In the genomic region with DNA sequence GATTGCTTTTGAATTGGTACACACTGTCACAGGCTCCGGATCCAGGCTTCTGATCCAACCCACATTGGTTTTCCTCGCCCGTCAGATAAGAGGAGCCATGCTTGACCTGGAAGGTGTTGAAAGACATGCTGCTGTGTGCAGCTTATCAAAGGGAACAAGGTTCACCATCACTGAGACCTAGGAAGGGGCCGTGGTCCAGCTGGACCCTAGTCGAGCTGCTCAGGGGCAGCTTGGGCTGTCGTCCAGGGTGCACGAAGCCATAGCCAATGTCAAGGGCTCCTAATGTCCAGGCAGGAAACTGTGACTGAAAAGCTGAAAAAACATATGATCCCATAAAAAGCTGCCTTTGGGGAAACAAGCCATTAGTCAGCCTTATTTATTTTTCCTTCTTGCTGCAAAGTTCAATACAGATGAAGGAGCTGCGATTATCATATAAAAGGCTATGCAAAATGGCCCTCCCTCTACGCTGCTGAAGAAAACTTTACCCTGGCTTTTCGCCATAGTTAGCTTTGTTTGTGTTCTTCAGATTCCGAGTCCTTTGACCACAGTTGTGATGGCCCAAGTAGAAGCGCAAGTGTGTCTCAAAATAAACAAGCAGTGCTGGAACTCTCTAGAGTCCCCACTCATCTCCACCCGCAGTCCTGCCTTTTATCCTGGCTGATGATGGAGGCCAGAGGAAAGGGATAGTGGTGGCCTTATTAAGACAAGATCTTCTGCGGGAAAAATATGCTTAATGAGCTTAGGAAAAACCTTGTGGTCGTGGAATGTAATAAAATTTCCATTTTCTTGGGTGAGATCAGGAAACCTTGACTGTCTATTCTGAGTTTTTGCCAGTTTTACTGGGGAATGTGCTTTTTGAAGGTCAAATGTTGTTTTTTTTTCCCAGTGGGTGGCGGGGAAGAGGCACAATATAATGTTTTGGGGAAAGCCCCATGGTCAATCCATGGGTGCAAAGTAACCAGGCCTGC, we compare ENCODE assay signal across 24 cellular contexts.
A peak's percentile ranks its signal among the peaks of the same experiment; 100 is the strongest.
DNase-seq lines count a peak whose midpoint lies in the region; ATAC-seq, FAIRE-seq and TF ChIP-seq lines count a peak whose summit lies in the region.
"Had no signal": no experiment of that assay in that cellular context is flagged by ENCODE, and none has a peak within 500 bp of the region (broad histone marks: within the 10 kb centered on the region; RNA-seq: fewer than 3 reads in every experiment).

No MANE protein-coding gene starts in this region.

- intact Hi-C loops in PC-3 (cut with micrococcal nuclease) (loop anchor here (5.0 kb wide), 4 partner anchors 42 to 157 kb away; partner anchors contain the start of gene CREB5), right lobe of liver (cut with DNase I) (no loop called here), tibial artery (cut with DNase I; ENCODE audit: low total_unique reads) (loop anchor here (10.0 kb wide), 1 partner anchor 136 kb away; no protein-coding TSS in a partner anchor)

- H3K79me2 ChIP-seq in PC-3 (ENCODE audit: low read length): no peaks in the 10 kb centered on the region

- POLR2A ChIA-PET in PC-3 (lab: Charles Lee; ENCODE audit: unreplicated experiment): interaction anchor here (0.6 to 0.7 kb wide), 2 partner anchors 70 to 882 kb away, joined by 3 read pairs; no protein-coding TSS in a partner anchor

- H3K27me3 ChIP-seq in PC-3 (ENCODE audit: low read length) (no peaks in the 10 kb centered on the region), right lobe of liver (no peaks in the 10 kb centered on the region), tibial artery (no peaks in the 10 kb centered on the region)
- H3K27me3 ChIP-seq: BE2C had no signal

- DNase-seq in PC-3 (peak; percentile 57), right lobe of liver (peak in 1 of 3 donors; percentile 22), tibial artery (peak in 1 of 2 donors; percentile 40), OCI-M2 (lab: John Stamatoyannopoulos, UW; ENCODE audit: unreplicated experiment) (no peak), NCI-H524 treated with DMSO at 0.1 percent for 48 hours (lab: John Stamatoyannopoulos, UW) (no peak), glutamatergic neuron (no peak)
- DNase-seq: activated CD4-positive, CD25-positive, alpha-beta regulatory T cell; BE2C; kidney; mucosa of descending colon; MV-4-11; NCI-H2081 treated with DMSO at 0.1 percent for 48 hours; NCI-H748 treated with DMSO at 0.1 percent for 48 hours; RPMI8226; stimulated activated CD4-positive, alpha-beta T cell treated with anti-CD3 and anti-CD28 coated beads, Interleukin-4, amount 100 ng/mL, for 24 hours; stimulated activated CD8-positive, alpha-beta memory T cell treated with anti-CD3 and anti-CD28 coated beads, Interleukin-4, amount 100 ng/mL, for 48 hours; T-cell had no signal

- no peaks in the 10 kb centered on the region for H3K9me2 ChIP-seq in PC-3 (replicated peaks; ENCODE audit: low read length)

- H3K4me3 ChIP-seq in PC-3 (ENCODE audit: low read length): no peak overlapping the region
- H3K4me3 ChIP-seq in right lobe of liver: no peak overlapping the region
- H3K4me3 ChIP-seq in tibial artery: peak overlapping the region in 1 of 2 donors; percentile 6
- H3K4me3 ChIP-seq: mucosa of descending colon, skin epidermis had no signal

- H3K36me3 ChIP-seq in PC-3 (ENCODE audit: low read depth, low read length): no peaks in the 10 kb centered on the region
- H3K36me3 ChIP-seq in right lobe of liver: no peaks in the 10 kb centered on the region
- H3K36me3 ChIP-seq in tibial artery: no peaks in the 10 kb centered on the region
- H3K36me3 ChIP-seq: BE2C had no signal

- no peak overlapping the region for H3K4me3 Mint-ChIP-seq in glutamatergic neuron (ENCODE audit: unreplicated experiment)
- H3K4me3 Mint-ChIP-seq: activated T-helper 17 cell treated with anti-CD3 and anti-CD28 coated beads, Interleukin-2, amount 50 U/mL, for 72 hours; IgD-negative memory B cell; T-cell had no signal

- 33% methylated on average over 14 of the region's 16 CpGs for WGBS in right lobe of liver (ENCODE audit: insufficient coverage, low coverage, low lambda C conversion rate, missing lambda C conversion rate)

- no TSS peak for BruUV-seq in PC-3 (replicated peaks; lab: Mats Ljungman, UMichigan)

- peak; percentile 54 for ATAC-seq in PC-3
- peak in 3 of 4 donors; percentile 18 to 45 (median 38) for ATAC-seq in right lobe of liver
- ATAC-seq: activated T-helper 17 cell treated with anti-CD3 and anti-CD28 coated beads, Interleukin-2, amount 50 U/mL, for 72 hours; mucosa of descending colon; T-cell had no signal

- H3K4me1 Mint-ChIP-seq in glutamatergic neuron (ENCODE audit: low read depth, unreplicated experiment): peaks cover 7% of the 10 kb centered on the region
- H3K4me1 Mint-ChIP-seq: activated T-helper 17 cell treated with anti-CD3 and anti-CD28 coated beads, Interleukin-2, amount 50 U/mL, for 72 hours; T-cell had no signal

- H3K4me2 ChIP-seq in PC-3 (ENCODE audit: low read length): peak overlapping the region; percentile 17; the same call in 1 of the 2 replicates

- no peak overlapping the region for H3K27ac Mint-ChIP-seq in glutamatergic neuron (ENCODE audit: unreplicated experiment)
- H3K27ac Mint-ChIP-seq: activated T-helper 17 cell treated with anti-CD3 and anti-CD28 coated beads, Interleukin-2, amount 50 U/mL, for 72 hours; IgD-negative memory B cell; T-cell had no signal

- no peaks in the 10 kb centered on the region for H3K9me3 Mint-ChIP-seq in glutamatergic neuron (ENCODE audit: unreplicated experiment)

- 0 out of 2 replicates have a peak overlapping the region, but pooled peaks have one; percentile 1 for H3K27ac ChIP-seq in PC-3 (ENCODE audit: low read length)
- no peak overlapping the region for H3K27ac ChIP-seq in right lobe of liver
- peak overlapping the region; percentile 3 to 22 for H3K27ac ChIP-seq in tibial artery
- H3K27ac ChIP-seq: skin epidermis had no signal

- peaks cover 5% of the 10 kb centered on the region for H3K36me3 Mint-ChIP-seq in glutamatergic neuron (ENCODE audit: unreplicated experiment)
- H3K36me3 Mint-ChIP-seq: IgD-negative memory B cell, T-cell had no signal

- TF ChIP-seq POLR2A in right lobe of liver (IDR thresholded peaks at IDR 0.05): no peak

- H3K9me3 ChIP-seq in PC-3 (ENCODE audit: low read length): no peaks in the 10 kb centered on the region
- H3K9me3 ChIP-seq in right lobe of liver: no peaks in the 10 kb centered on the region
- H3K9me3 ChIP-seq in tibial artery: no peaks in the 10 kb centered on the region
- H3K9me3 ChIP-seq: BE2C, mucosa of descending colon had no signal

- no peak overlapping the region for H2AFZ ChIP-seq in PC-3 (ENCODE audit: low read length)

- TF ChIP-seq CTCF in PC-3 (conservative IDR thresholded peaks at IDR 0.05; ENCODE audit: low read depth, low read length) (no peak), right lobe of liver (IDR thresholded peaks at IDR 0.05) (no peak), tibial artery (IDR thresholded peaks at IDR 0.05) (no peak), glutamatergic neuron (IDR thresholded peaks at IDR 0.05; ENCODE audit: partially characterized antibody, unreplicated experiment) (no peak)

- H4K20me1 ChIP-seq in PC-3 (ENCODE audit: low read length): no peaks in the 10 kb centered on the region

- peak; percentile 74 for FAIRE-seq in endometrium (lab: Jason Lieb, UNC)
- FAIRE-seq: colon, GM18507, GM19239, kidney had no signal

- CTCF ChIA-PET in PC-3 (lab: Charles Lee): interaction anchor here (0.5 kb wide), 1 partner anchor 54 kb away, joined by 5 read pairs; no protein-coding TSS in a partner anchor

- no peak overlapping the region for H3K9ac ChIP-seq in PC-3 (ENCODE audit: low read length)

- no peaks in the 10 kb centered on the region for H3F3A ChIP-seq in PC-3 (ENCODE audit: low read length, unreplicated experiment)

- peaks cover 30% of the 10 kb centered on the region for H3K4me1 ChIP-seq in PC-3 (ENCODE audit: insufficient read depth, low read length)
- no peaks in the 10 kb centered on the region for H3K4me1 ChIP-seq in right lobe of liver
- H3K4me1 ChIP-seq in tibial artery: peaks cover 0 to 29% (median 12%) of the 10 kb centered on the region in 4 donors
- H3K4me1 ChIP-seq: BE2C had no signal

- H3K27me3 Mint-ChIP-seq in glutamatergic neuron (ENCODE audit: unreplicated experiment): peaks cover 5% of the 10 kb centered on the region

Comparison
In these comparisons a context has a peak if more than half of its experiments do, and no peak if none do; other contexts are left out.
1. H3K27ac ChIP-seq: peak in PC-3 (single experiment) and tibial artery (2 of 2); none in right lobe of liver (0 of 3).
2. intact Hi-C loops: an anchor here in PC-3 (5.0 kb wide) and tibial artery (10.0 kb wide); none called in right lobe of liver.